Comparison of ENCODE assay signal across 1 cellular context in the genomic region with DNA sequence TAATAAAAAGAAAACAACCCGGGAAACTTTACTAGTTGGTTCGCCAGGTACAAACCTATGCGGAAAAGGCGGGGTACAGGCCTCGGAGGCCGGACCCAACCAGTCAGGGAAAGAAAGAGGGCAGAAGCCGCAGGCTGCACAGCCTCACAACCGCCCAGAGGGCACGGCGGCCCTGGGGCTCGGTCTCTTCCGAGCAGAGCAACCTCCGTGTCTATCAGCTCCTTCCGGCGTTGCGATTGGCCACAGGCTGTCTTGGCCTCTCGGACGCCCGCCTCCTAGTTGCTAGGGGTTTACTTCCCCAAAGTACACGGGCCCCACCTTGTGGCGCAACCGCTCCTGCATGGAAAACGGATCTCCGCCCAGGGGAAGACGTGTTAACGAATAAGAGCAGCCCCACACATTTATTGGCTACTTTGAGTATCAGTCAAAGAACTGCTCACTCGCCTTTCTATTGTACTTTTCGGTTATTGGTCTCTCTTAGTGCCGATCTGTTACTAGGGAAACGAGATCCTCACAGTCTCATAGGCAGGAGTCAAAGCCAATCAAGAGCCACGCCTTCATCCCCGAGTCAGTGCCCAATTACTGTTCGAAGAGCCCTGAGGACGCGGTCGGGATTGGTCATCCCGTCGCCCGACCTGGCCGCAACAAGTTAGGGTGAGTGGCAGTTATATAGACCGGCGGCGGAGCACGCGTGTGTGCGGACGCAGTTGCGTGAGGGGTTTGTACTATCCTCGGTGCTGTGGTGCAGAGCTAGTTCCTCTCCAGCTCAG.
TF ChIP-seq lines count a peak whose summit lies in the region.

Gene G3BP1 (plus strand): TSS at position 696 of the 770 bp plus-strand sequence. CDS start 14,667 bp downstream, outside the sequence.

TF ChIP-seq in K562, 482 proteins besides CTCF, POLR2A, EP300 and RAD21 (continued from another document and continues in another):
- TF ChIP-seq HLTF (IDR thresholded peaks at IDR 0.05): no peak
- peak; percentile 90 for TF ChIP-seq SP1 (CRISPR knock-in tag; IDR thresholded peaks at IDR 0.05)
- TF ChIP-seq NUFIP1 (IDR thresholded peaks at IDR 0.05; ENCODE audit: partially characterized antibody): no peak
- TF ChIP-seq, protein P1, sequence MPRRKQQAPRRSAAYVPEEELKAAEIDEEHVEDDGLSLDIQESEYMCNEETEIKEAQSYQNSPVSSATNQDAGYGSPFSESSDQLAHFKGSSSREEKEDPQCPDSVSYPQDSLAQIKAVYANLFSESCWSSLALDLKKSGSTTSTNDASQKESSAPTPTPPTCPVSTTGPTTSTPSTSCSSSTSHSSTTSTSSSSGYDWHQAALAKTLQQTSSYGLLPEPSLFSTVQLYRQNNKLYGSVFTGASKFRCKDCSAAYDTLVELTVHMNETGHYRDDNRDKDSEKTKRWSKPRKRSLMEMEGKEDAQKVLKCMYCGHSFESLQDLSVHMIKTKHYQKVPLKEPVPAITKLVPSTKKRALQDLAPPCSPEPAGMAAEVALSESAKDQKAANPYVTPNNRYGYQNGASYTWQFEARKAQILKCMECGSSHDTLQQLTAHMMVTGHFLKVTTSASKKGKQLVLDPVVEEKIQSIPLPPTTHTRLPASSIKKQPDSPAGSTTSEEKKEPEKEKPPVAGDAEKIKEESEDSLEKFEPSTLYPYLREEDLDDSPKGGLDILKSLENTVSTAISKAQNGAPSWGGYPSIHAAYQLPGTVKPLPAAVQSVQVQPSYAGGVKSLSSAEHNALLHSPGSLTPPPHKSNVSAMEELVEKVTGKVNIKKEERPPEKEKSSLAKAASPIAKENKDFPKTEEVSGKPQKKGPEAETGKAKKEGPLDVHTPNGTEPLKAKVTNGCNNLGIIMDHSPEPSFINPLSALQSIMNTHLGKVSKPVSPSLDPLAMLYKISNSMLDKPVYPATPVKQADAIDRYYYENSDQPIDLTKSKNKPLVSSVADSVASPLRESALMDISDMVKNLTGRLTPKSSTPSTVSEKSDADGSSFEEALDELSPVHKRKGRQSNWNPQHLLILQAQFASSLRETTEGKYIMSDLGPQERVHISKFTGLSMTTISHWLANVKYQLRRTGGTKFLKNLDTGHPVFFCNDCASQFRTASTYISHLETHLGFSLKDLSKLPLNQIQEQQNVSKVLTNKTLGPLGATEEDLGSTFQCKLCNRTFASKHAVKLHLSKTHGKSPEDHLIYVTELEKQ (CRISPR knock-in tag; IDR thresholded peaks at IDR 0.05): no peak
- TF ChIP-seq FOXJ2 (tag; IDR thresholded peaks at IDR 0.05): peak; percentile 68; the same call in 1 of the 2 replicates
- no peak for TF ChIP-seq E2F8 (IDR thresholded peaks at IDR 0.05; ENCODE audit: low read depth, partially characterized antibody)
- no peak; the same call in 1 of the 2 replicates for TF ChIP-seq ZNF436 (CRISPR knock-in tag; IDR thresholded peaks at IDR 0.05)
- peak; percentile 71 for TF ChIP-seq PHF20 (IDR thresholded peaks at IDR 0.05; ENCODE audit: partially characterized antibody)
- peak; percentile 78 for TF ChIP-seq RBFOX2 (IDR thresholded peaks at IDR 0.05; ENCODE audit: low read depth, low read length)
- no peak for TF ChIP-seq SFPQ (IDR thresholded peaks at IDR 0.05; ENCODE audit: low read depth, low read length)
- no peak for TF ChIP-seq ZNF398 (CRISPR knock-in tag; IDR thresholded peaks at IDR 0.05)
- peak; percentile 82 to 85 for TF ChIP-seq NRF1 (conservative IDR thresholded peaks at IDR 0.05 in 1 of 2, IDR thresholded peaks at IDR 0.05 in 1 of 2)
- TF ChIP-seq, protein P2, sequence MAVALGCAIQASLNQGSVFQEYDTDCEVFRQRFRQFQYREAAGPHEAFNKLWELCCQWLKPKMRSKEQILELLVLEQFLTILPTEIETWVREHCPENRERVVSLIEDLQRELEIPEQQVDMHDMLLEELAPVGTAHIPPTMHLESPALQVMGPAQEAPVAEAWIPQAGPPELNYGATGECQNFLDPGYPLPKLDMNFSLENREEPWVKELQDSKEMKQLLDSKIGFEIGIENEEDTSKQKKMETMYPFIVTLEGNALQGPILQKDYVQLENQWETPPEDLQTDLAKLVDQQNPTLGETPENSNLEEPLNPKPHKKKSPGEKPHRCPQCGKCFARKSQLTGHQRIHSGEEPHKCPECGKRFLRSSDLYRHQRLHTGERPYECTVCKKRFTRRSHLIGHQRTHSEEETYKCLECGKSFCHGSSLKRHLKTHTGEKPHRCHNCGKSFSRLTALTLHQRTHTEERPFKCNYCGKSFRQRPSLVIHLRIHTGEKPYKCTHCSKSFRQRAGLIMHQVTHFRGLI (CRISPR knock-in tag; IDR thresholded peaks at IDR 0.05): no peak
- TF ChIP-seq PHB2 (IDR thresholded peaks at IDR 0.05; ENCODE audit: low read depth): no peak
- peak; percentile 62; the same call in 1 of the 2 replicates for TF ChIP-seq ZBTB2 (IDR thresholded peaks at IDR 0.05)
- no peak for TF ChIP-seq CBFA2T2 (conservative IDR thresholded peaks at IDR 0.05)
- TF ChIP-seq CCNT2 (IDR thresholded peaks at IDR 0.05; ENCODE audit: borderline replicate concordance, extremely low read depth, insufficient read length, low read depth, low read length): no peak
- no peak for TF ChIP-seq HOXB6 (CRISPR knock-in tag; IDR thresholded peaks at IDR 0.05; ENCODE audit: borderline replicate concordance)
- TF ChIP-seq ZNF511 (CRISPR knock-in tag; IDR thresholded peaks at IDR 0.05): no peak
- TF ChIP-seq ILF3 (IDR thresholded peaks at IDR 0.05; ENCODE audit: borderline replicate concordance): no peak
- peak; percentile 59; the same call in 1 of the 2 replicates for TF ChIP-seq ZBTB12 (CRISPR knock-in tag; IDR thresholded peaks at IDR 0.05)
- no peak for TF ChIP-seq CREB3L1 (IDR thresholded peaks at IDR 0.05; ENCODE audit: borderline replicate concordance, low read depth)
- TF ChIP-seq ZNF134 (CRISPR knock-in tag; conservative IDR thresholded peaks at IDR 0.05): no peak
- TF ChIP-seq PYGO2 (tag; IDR thresholded peaks at IDR 0.05): no peak
- TF ChIP-seq PREB (CRISPR knock-in tag; IDR thresholded peaks at IDR 0.05): no peak
- peak; percentile 17; the same call in 1 of the 2 replicates for TF ChIP-seq ESRRA (IDR thresholded peaks at IDR 0.05; ENCODE audit: borderline replicate concordance, low read depth)
- TF ChIP-seq CCAR2 (IDR thresholded peaks at IDR 0.05; ENCODE audit: low read depth, low read length): no peak
- TF ChIP-seq ZNF766 (CRISPR knock-in tag; conservative IDR thresholded peaks at IDR 0.05): 0 out of 2 replicates have a peak, but pooled peaks have one; percentile 14
- TF ChIP-seq CEBPG (CRISPR knock-in tag; IDR thresholded peaks at IDR 0.05): peak; percentile 88
- TF ChIP-seq CEBPG (tag; conservative IDR thresholded peaks at IDR 0.05 in 1 of 2, IDR thresholded peaks at IDR 0.05 in 1 of 2): peak; percentile 84 to 91
- TF ChIP-seq SAFB2 (IDR thresholded peaks at IDR 0.05; ENCODE audit: borderline replicate concordance, low read depth, low read length, severe bottlenecking): no peak
- TF ChIP-seq CAMTA2 (CRISPR knock-in tag; conservative IDR thresholded peaks at IDR 0.05): no peak
- no peak for TF ChIP-seq ZNF655 (CRISPR knock-in tag; IDR thresholded peaks at IDR 0.05)
